10 cellular contexts compared by ENCODE assay signal in genomic region chr5:151251621-151252020, GRCh38. TPM values are rescaled to one million over a fixed set of nuclear protein-coding genes. Genes with fewer than 3 reads are reported as not detected.
A peak's percentile ranks its signal among the peaks of the same experiment; 100 is the strongest.
DNase-seq lines count a peak whose midpoint lies in the region; ATAC-seq and TF ChIP-seq lines count a peak whose summit lies in the region.
"Had no signal": no experiment of that assay in that cellular context is flagged by ENCODE, and none has a peak within 500 bp of the region (broad histone marks: within the 10 kb centered on the region; RNA-seq: fewer than 3 reads in every experiment).

No MANE protein-coding gene starts in this region.

- ATAC-seq in GM23338: no peak
- ATAC-seq in naive B cell (ENCODE audit: low read depth in 2 of 2): no peak
- ATAC-seq in GM18511 (IDR thresholded peaks at IDR 0.05; ENCODE audit: unreplicated experiment): no peak
- ATAC-seq in Right ventricle myocardium inferior: no peak

- intact Hi-C loops in activated T-helper 1 cell treated with anti-CD3 and anti-CD28 coated beads, Interleukin-12 subunit alpha, Interleukin-12 subunit beta, Interleukin-2, Interleukin-4 antibody, amounts not matched to agents 30 ng/mL and 10 ng/mL and 1 ng/mL, durations not matched to agents 14 hours and 24 hours and 36 hours (cut with micrococcal nuclease): loop anchor here (1.0 to 5.0 kb wide), 9 partner anchors 27 to 894 kb away; partner anchors contain the start of genes ATOX1, CCDC69, DCTN4 and RBM22
- intact Hi-C loops in Right ventricle myocardium inferior (cut with DNase I): no loop called here

- no peak for TF ChIP-seq CTCF in GM23338 (conservative IDR thresholded peaks at IDR 0.05; ENCODE audit: low read depth in 2 of 2)

- no peaks in the 10 kb centered on the region for H4K20me1 ChIP-seq in GM23338 (replicated peaks; ENCODE audit: insufficient read depth)

- H3K9me3 Mint-ChIP-seq in GM23338 (no peaks in the 10 kb centered on the region), naive B cell (no peaks in the 10 kb centered on the region)
- H3K9me3 Mint-ChIP-seq in activated T-helper 1 cell treated with anti-CD3 and anti-CD28 coated beads, Interleukin-12 subunit alpha, Interleukin-12 subunit beta, Interleukin-2, Interleukin-4 antibody, amounts not matched to agents 30 ng/mL and 10 ng/mL and 1 ng/mL, durations not matched to agents 14 hours and 24 hours and 36 hours: no peaks in the 10 kb centered on the region

- peaks cover 10% of the 10 kb centered on the region for H3K27me3 Mint-ChIP-seq in GM23338 (ENCODE audit: insufficient read depth, low read depth, poor library complexity)
- H3K27me3 Mint-ChIP-seq in activated T-helper 1 cell treated with anti-CD3 and anti-CD28 coated beads, Interleukin-12 subunit alpha, Interleukin-12 subunit beta, Interleukin-2, Interleukin-4 antibody, amounts not matched to agents 30 ng/mL and 10 ng/mL and 1 ng/mL, durations not matched to agents 14 hours and 24 hours and 36 hours (ENCODE audit: insufficient read depth): peaks cover 2% of the 10 kb centered on the region
- no peaks in the 10 kb centered on the region for H3K27me3 Mint-ChIP-seq in naive B cell

- H3K27me3 ChIP-seq in ACC112 (ENCODE audit: insufficient read depth, low read length) (peaks cover 10% of the 10 kb centered on the region), GM23338 (ENCODE audit: insufficient read depth) (no peaks in the 10 kb centered on the region)

- no peaks in the 10 kb centered on the region for H3K36me3 ChIP-seq in ACC112 (ENCODE audit: insufficient read depth, low read length)
- H3K36me3 ChIP-seq in GM23338 (ENCODE audit: insufficient read depth): no peaks in the 10 kb centered on the region

- peaks cover 4% of the 10 kb centered on the region for H3K79me2 ChIP-seq in ACC112 (ENCODE audit: control insufficient read depth, insufficient read depth, low read length, unreplicated experiment)
- H3K79me2 ChIP-seq in GM23338 (replicated peaks; ENCODE audit: insufficient read depth): peaks cover 21% of the 10 kb centered on the region

- no peak overlapping the region for H3K27ac Mint-ChIP-seq in GM23338
- peak overlapping the region; percentile 12 for H3K27ac Mint-ChIP-seq in activated T-helper 1 cell treated with anti-CD3 and anti-CD28 coated beads, Interleukin-12 subunit alpha, Interleukin-12 subunit beta, Interleukin-2, Interleukin-4 antibody, amounts not matched to agents 30 ng/mL and 10 ng/mL and 1 ng/mL, durations not matched to agents 14 hours and 24 hours and 36 hours
- peak overlapping the region in 4 of 6 donors; percentile 90 to 99 (median 96) for H3K27ac Mint-ChIP-seq in naive B cell

- H3K4me3 Mint-ChIP-seq in GM23338: peak overlapping the region; percentile 90; the same call in 2 of the 3 replicates
- H3K4me3 Mint-ChIP-seq in activated T-helper 1 cell treated with anti-CD3 and anti-CD28 coated beads, Interleukin-12 subunit alpha, Interleukin-12 subunit beta, Interleukin-2, Interleukin-4 antibody, amounts not matched to agents 30 ng/mL and 10 ng/mL and 1 ng/mL, durations not matched to agents 14 hours and 24 hours and 36 hours: peak overlapping the region; percentile 87
- H3K4me3 Mint-ChIP-seq in naive B cell: peak overlapping the region in 7 of 8 donors; percentile 50 to 97 (median 88)

- H3K4me1 Mint-ChIP-seq in GM23338 (peaks cover 25% of the 10 kb centered on the region), naive B cell (peaks cover 30 to 54% (median 41%) of the 10 kb centered on the region in 3 donors)
- peaks cover 44% of the 10 kb centered on the region for H3K4me1 Mint-ChIP-seq in activated T-helper 1 cell treated with anti-CD3 and anti-CD28 coated beads, Interleukin-12 subunit alpha, Interleukin-12 subunit beta, Interleukin-2, Interleukin-4 antibody, amounts not matched to agents 30 ng/mL and 10 ng/mL and 1 ng/mL, durations not matched to agents 14 hours and 24 hours and 36 hours (ENCODE audit: low read depth)

- no peaks in the 10 kb centered on the region for H3K9me2 ChIP-seq in GM23338 (ENCODE audit: insufficient read depth)

- H3K27ac ChIP-seq in ACC112 (ENCODE audit: low read depth, low read length) (no peak overlapping the region), GM23338 (ENCODE audit: low read depth) (no peak overlapping the region)

- H2AFZ ChIP-seq in ACC112 (ENCODE audit: low read length, unreplicated experiment) (peak overlapping the region; percentile 53), GM23338 (peak overlapping the region; percentile 24; the same call in 1 of the 2 replicates)

- DNase-seq in GM23338 (ENCODE audit: low spot score) (no peak), naive B cell (no peak), Right ventricle myocardium inferior (ENCODE audit: missing footprints) (no peak), anterior cingulate cortex (lab: John Stamatoyannopoulos, UW) (no peak), hypothalamus (lab: John Stamatoyannopoulos, UW) (no peak)
- DNase-seq in activated T-helper 1 cell treated with anti-CD3 and anti-CD28 coated beads, Interleukin-12 subunit alpha, Interleukin-12 subunit beta, Interleukin-2, Interleukin-4 antibody, amounts not matched to agents 30 ng/mL and 10 ng/mL and 1 ng/mL, durations not matched to agents 14 hours and 24 hours and 36 hours (ENCODE audit: low spot score): no peak
- DNase-seq: C1 segment of cervical spinal cord, NCI-H1930 had no signal

- no peak overlapping the region for H3K4me3 ChIP-seq in ACC112 (ENCODE audit: low read depth, low read length)
- H3K4me3 ChIP-seq in GM23338: peak overlapping the region; percentile 54

- H3K4me1 ChIP-seq in ACC112 (ENCODE audit: control insufficient read depth, insufficient read depth, low read length, unreplicated experiment) (peaks cover 14% of the 10 kb centered on the region), GM23338 (ENCODE audit: insufficient read depth) (peaks cover 28% of the 10 kb centered on the region)

- peak overlapping the region; percentile 81 for H3K4me2 ChIP-seq in GM23338

- no peaks in the 10 kb centered on the region for H3F3A ChIP-seq in GM23338 (replicated peaks; ENCODE audit: low read depth)

- H3K36me3 Mint-ChIP-seq in GM23338 (ENCODE audit: low read depth) (no peaks in the 10 kb centered on the region), naive B cell (no peaks in the 10 kb centered on the region)
- H3K36me3 Mint-ChIP-seq in activated T-helper 1 cell treated with anti-CD3 and anti-CD28 coated beads, Interleukin-12 subunit alpha, Interleukin-12 subunit beta, Interleukin-2, Interleukin-4 antibody, amounts not matched to agents 30 ng/mL and 10 ng/mL and 1 ng/mL, durations not matched to agents 14 hours and 24 hours and 36 hours (ENCODE audit: low read depth): peaks cover 3% of the 10 kb centered on the region

TF ChIP-seq in GM23338, 12 proteins besides CTCF, POLR2A, EP300 and RAD21 (continues in another document):
- TF ChIP-seq STAT1 (IDR thresholded peaks at IDR 0.05; ENCODE audit: unreplicated experiment) (no peak), ZNF331 (CRISPR knock-in tag; IDR thresholded peaks at IDR 0.05; ENCODE audit: low read depth) (no peak)

RNA-seq across cellular contexts. Expression of gene GM2A, which starts 1.4 kb away (rescaled TPM):
- 26.3 and 27.8 TPM in 2 replicates for total RNA-seq in GM23338 (2014; rRNA removed; shearing (Covaris generic))
- polyA plus RNA-seq in GM23338 (2016; fragmentation: Nextera tagmentation; extraction: Ambion mirVana) (9.0 and 9.8 TPM in 2 replicates), naive B cell (ENCODE audit: low read depth in 6 of 6) (10 to 100 TPM; 37.6 to 74.5 (median 53.4) TPM)
- total RNA-seq in activated T-helper 1 cell treated with anti-CD3 and anti-CD28 coated beads, Interleukin-12 subunit alpha, Interleukin-12 subunit beta, Interleukin-2, Interleukin-4 antibody, amounts not matched to agents 30 ng/mL and 10 ng/mL and 1 ng/mL, durations not matched to agents 14 hours and 24 hours and 36 hours: 16.9 and 21.1 TPM in 2 replicates
- 28.4 TPM for total RNA-seq in Right ventricle myocardium inferior

RNA-seq across cellular contexts. Expression of gene CCDC69, which starts 27.7 kb away (rescaled TPM):
- total RNA-seq in GM23338 (2014; rRNA removed; shearing (Covaris generic)): 5.3 and 6.6 TPM in 2 replicates
- 2.7 and 3.0 TPM in 2 replicates for polyA plus RNA-seq in GM23338 (2016; fragmentation: Nextera tagmentation; extraction: Ambion mirVana)
- total RNA-seq in activated T-helper 1 cell treated with anti-CD3 and anti-CD28 coated beads, Interleukin-12 subunit alpha, Interleukin-12 subunit beta, Interleukin-2, Interleukin-4 antibody, amounts not matched to agents 30 ng/mL and 10 ng/mL and 1 ng/mL, durations not matched to agents 14 hours and 24 hours and 36 hours: 24.3 and 25.4 TPM in 2 replicates
- 100 to 1,000 TPM in 3 of 6 donors, 10 to 100 TPM in 3; 76.4 to 143 (median 98.1) TPM for polyA plus RNA-seq in naive B cell (ENCODE audit: low read depth in 6 of 6)
- total RNA-seq in Right ventricle myocardium inferior: 181 TPM

RNA-seq across cellular contexts. Expression of gene SLC36A3, which starts 51.9 kb away (rescaled TPM):
- not detected in 2 replicates for total RNA-seq in GM23338 (2014; rRNA removed; shearing (Covaris generic))
- polyA plus RNA-seq in GM23338 (2016; fragmentation: Nextera tagmentation; extraction: Ambion mirVana) (not detected in 2 replicates), naive B cell (ENCODE audit: low read depth in 6 of 6) (under 1 TPM in 1 of 6 donors, not detected in 5; 0.26 TPM)
- not detected in 2 replicates for total RNA-seq in activated T-helper 1 cell treated with anti-CD3 and anti-CD28 coated beads, Interleukin-12 subunit alpha, Interleukin-12 subunit beta, Interleukin-2, Interleukin-4 antibody, amounts not matched to agents 30 ng/mL and 10 ng/mL and 1 ng/mL, durations not matched to agents 14 hours and 24 hours and 36 hours
- total RNA-seq in Right ventricle myocardium inferior: not detected
